In the genomic region with DNA sequence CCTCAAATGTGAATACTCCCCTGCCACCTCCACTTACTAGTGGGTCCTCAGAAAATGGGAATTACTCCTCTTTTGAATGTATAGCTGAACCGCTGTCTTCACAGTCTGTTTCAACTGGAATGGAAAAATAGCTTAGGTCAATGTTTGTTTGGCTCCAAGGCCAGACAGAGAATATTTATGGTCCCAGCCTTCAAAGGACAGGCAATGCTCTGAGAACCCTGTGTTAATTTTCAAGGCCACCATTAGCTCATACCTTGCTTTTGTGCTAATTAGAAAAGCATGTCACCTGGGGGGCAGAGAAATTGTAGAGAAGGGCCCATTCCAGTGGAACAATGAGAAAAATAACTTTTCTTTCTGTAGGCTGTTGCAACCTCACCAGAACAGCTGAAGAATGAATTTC, we compare ENCODE assay signal across 26 cellular contexts. TPM values are rescaled to one million over a fixed set of nuclear protein-coding genes. Genes with fewer than 3 reads are reported as not detected.
DNase-seq lines count a peak whose midpoint lies in the region; ATAC-seq, FAIRE-seq and TF ChIP-seq lines count a peak whose summit lies in the region.
"Had no signal": no experiment of that assay in that cellular context is flagged by ENCODE, and none has a peak within 500 bp of the region (broad histone marks: within the 10 kb centered on the region; RNA-seq: fewer than 3 reads in every experiment).

No MANE protein-coding gene starts in this region.

- TF ChIP-seq POLR2A in HepG2 (IDR thresholded peaks at IDR 0.05; ENCODE audit: insufficient read depth in 1 of 2, low read depth in 2 of 2, low read length in 2 of 2) (no peak), right lobe of liver (IDR thresholded peaks at IDR 0.05) (no peak), uterus (IDR thresholded peaks at IDR 0.05) (no peak)

- H4K20me1 ChIP-seq in HepG2 (ENCODE audit: insufficient read depth, low read length), result no peaks in the 10 kb centered on the region
- no peaks in the 10 kb centered on the region for H4K20me1 ChIP-seq in PC-9 (ENCODE audit: insufficient read depth)
- H4K20me1 ChIP-seq: BLaER1 had no signal

- 0 out of 2 replicates have a peak overlapping the region, but pooled peaks have one; percentile 29 for H3K9ac ChIP-seq in HepG2 (ENCODE audit: insufficient read depth, low read depth, low read length)
- H3K9ac ChIP-seq: BLaER1, GM23248 had no signal

- ATAC-seq in HepG2 (peak; percentile 6; the same call in 1 of the 3 replicates), right lobe of liver (no peak)
- ATAC-seq: CD8-positive, alpha-beta T cell; GM12878; HCT116 had no signal

- POLR2A ChIA-PET in HepG2 (lab: Yijun Ruan, JAX) (interaction anchor here (0.9 to 1.2 kb wide), 3 partner anchors 12 to 115 kb away, joined by 3 to 5 read pairs (median 3); no protein-coding TSS in a partner anchor), PC-9 (lab: Charles Lee; ENCODE audit: unreplicated experiment) (interaction anchor here (0.7 kb wide), 1 partner anchor 13 kb away, joined by 5 read pairs; no protein-coding TSS in a partner anchor)

- peak; percentile 75 for DNase-seq in HepG2 (ENCODE audit: low spot score)
- no peak for DNase-seq in right lobe of liver
- DNase-seq in dorsolateral prefrontal cortex, result no peak
- no peak for DNase-seq in substantia nigra (lab: John Stamatoyannopoulos, UW)
- no peak for DNase-seq in PC-9
- no peak for DNase-seq in HPDE6-E6E7 (ENCODE audit: extremely low spot score)
- no peak for DNase-seq in uterus
- DNase-seq: CD4-positive, CD25-positive, alpha-beta regulatory T cell; CD8-positive, alpha-beta T cell; DMS 273 treated with DMSO at 0.1 percent for 48 hours; DMS79; EL; GDM1; GM23248; H9 had no signal

- H3K27me3 ChIP-seq in HepG2 (ENCODE audit: control insufficient read depth in 1 of 2, insufficient read depth in 2 of 2, low read length in 2 of 2) (no peaks in the 10 kb centered on the region; a peak in 1 of 5 replicates), right lobe of liver (no peaks in the 10 kb centered on the region), dorsolateral prefrontal cortex (peaks cover 0 to 60% (median 8%) of the 10 kb centered on the region in 45 donors), PC-9 (ENCODE audit: insufficient read depth, low read depth) (no peaks in the 10 kb centered on the region), uterus (no peaks in the 10 kb centered on the region)
- H3K27me3 ChIP-seq: BLaER1 had no signal

- H2AFZ ChIP-seq in HepG2 (ENCODE audit: low read length), result no peak overlapping the region
- H2AFZ ChIP-seq in PC-9, result no peak overlapping the region
- H2AFZ ChIP-seq: GM23248 had no signal

- intact Hi-C loops in HepG2 (cut with micrococcal nuclease; ENCODE audit: unreplicated experiment) (no loop called here), right lobe of liver (cut with DNase I) (loop anchor here in 1 of 2 donors (10.0 kb wide), 1 partner anchor 114 kb away; no protein-coding TSS in a partner anchor), dorsolateral prefrontal cortex (cut with DNase I) (no loop called here), PC-9 (cut with micrococcal nuclease; ENCODE audit: unreplicated experiment) (no loop called here), uterus (cut with DNase I; ENCODE audit: low total_unique reads) (loop anchor here (10.0 kb wide), 1 partner anchor 114 kb away; no protein-coding TSS in a partner anchor)

- H3K36me3 ChIP-seq in HepG2 (replicated peaks in 1 of 2; ENCODE audit: control insufficient read depth in 1 of 2, insufficient read depth in 2 of 2, low read length in 2 of 2) (no peaks in the 10 kb centered on the region), right lobe of liver (no peaks in the 10 kb centered on the region), PC-9 (ENCODE audit: low read depth) (no peaks in the 10 kb centered on the region), uterus (no peaks in the 10 kb centered on the region)
- H3K36me3 ChIP-seq: BLaER1 had no signal

- TF ChIP-seq EP300 in HepG2 (IDR thresholded peaks at IDR 0.05; ENCODE audit: low read depth in 2 of 2, low read length in 2 of 2) (peak in 1 of 2 experiments; percentile 50; a peak in 1 of 4 replicates), HepG2 (CRISPR knock-in tag; IDR thresholded peaks at IDR 0.05; ENCODE audit: borderline replicate concordance) (peak; percentile 47; the same call in 1 of the 2 replicates)

- BruUV-seq in HepG2 (replicated peaks; lab: Mats Ljungman, UMichigan) (no TSS peak), PC-9 (replicated peaks; lab: Mats Ljungman, UMichigan) (no TSS peak)

- H3K79me2 ChIP-seq in HepG2 (ENCODE audit: insufficient read depth, low read length) (peaks cover 4% of the 10 kb centered on the region), PC-9 (ENCODE audit: low read depth) (peaks cover 11% of the 10 kb centered on the region)

- H3K9me3 ChIP-seq in HepG2 (ENCODE audit: low read length), result no peaks in the 10 kb centered on the region
- H3K9me3 ChIP-seq in right lobe of liver, result no peaks in the 10 kb centered on the region
- no peaks in the 10 kb centered on the region for H3K9me3 ChIP-seq in PC-9 (ENCODE audit: insufficient read depth, low read depth)
- H3K9me3 ChIP-seq in uterus, result no peaks in the 10 kb centered on the region

- in situ Hi-C loops in HepG2 (cut with HindIII; ENCODE audit: extremely low pct_ligation_motif_present, low pct_unique_long_range_greater_than_20kb), result loop anchor here (5.0 to 25.0 kb wide), 2 partner anchors 116 to 471 kb away; a partner anchor contains a TSS

- 10% methylated on average over 1 of the region's 1 CpG for WGBS in HepG2 (ENCODE audit: low lambda C conversion rate)
- 40% methylated on average over 1 of the region's 1 CpG for WGBS in right lobe of liver (ENCODE audit: insufficient coverage, low coverage, low lambda C conversion rate, missing lambda C conversion rate)

- peak; percentile 60 for FAIRE-seq in HepG2 (lab: Jason Lieb, UNC)
- FAIRE-seq: A204.1, D721Med, GM12878, GM19239, H1 had no signal

- no peak for TF ChIP-seq RAD21 in HepG2 (CRISPR knock-in tag; IDR thresholded peaks at IDR 0.05)

- peaks cover 38% of the 10 kb centered on the region for H3K4me1 ChIP-seq in HepG2 (ENCODE audit: insufficient read depth, low read length)
- H3K4me1 ChIP-seq in right lobe of liver, result no peaks in the 10 kb centered on the region
- H3K4me1 ChIP-seq in PC-9 (replicated peaks; ENCODE audit: insufficient read depth), result peaks cover 8% of the 10 kb centered on the region; the same call in 1 of the 2 replicates
- H3K4me1 ChIP-seq in uterus, result no peaks in the 10 kb centered on the region
- H3K4me1 ChIP-seq: BLaER1 had no signal

- H3K27ac ChIP-seq in HepG2 (ENCODE audit: extremely low read length, insufficient read depth, low read length) (peak overlapping the region; percentile 67), right lobe of liver (no peak overlapping the region), dorsolateral prefrontal cortex (peak overlapping the region in 58 of 59 donors; percentile 2 to 100 (median 98)), substantia nigra (ENCODE audit: low read depth, low read length, poor library complexity, severe bottlenecking) (peak overlapping the region; percentile 99), PC-9 (no peak overlapping the region), uterus (no peak overlapping the region)
- H3K27ac ChIP-seq: 22Rv1, BLaER1, C4-2B, GM23248 had no signal

- H3K4me2 ChIP-seq in HepG2 (ENCODE audit: low read depth, low read length), result peak overlapping the region; percentile 37
- no peak overlapping the region for H3K4me2 ChIP-seq in PC-9
- H3K4me2 ChIP-seq: BLaER1 had no signal

- CTCF ChIA-PET in HepG2 (lab: Yijun Ruan, JAX; ENCODE audit: low intra/inter-chr PET ratio, low total read pairs) (interaction anchor here (1.0 kb wide), 1 partner anchor 127 kb away, joined by 3 read pairs; no protein-coding TSS in a partner anchor), PC-9 (lab: Charles Lee) (no interaction called here)

- peaks cover 14% of the 10 kb centered on the region; the same call in 1 of the 2 replicates for H3F3A ChIP-seq in PC-9 (ENCODE audit: insufficient read depth, low read depth)

- TF ChIP-seq CTCF in HepG2 (CRISPR knock-in tag; IDR thresholded peaks at IDR 0.05) (no peak), right lobe of liver (IDR thresholded peaks at IDR 0.05) (no peak), dorsolateral prefrontal cortex (IDR thresholded peaks at IDR 0.05 in 54 of 56, conservative IDR thresholded peaks at IDR 0.05 in 2 of 56; ENCODE audit: low read depth in 1 of 56, partially characterized antibody in 56 of 56) (no peak), PC-9 (conservative IDR thresholded peaks at IDR 0.05) (no peak), uterus (IDR thresholded peaks at IDR 0.05) (no peak)

- no peak overlapping the region for H3K4me3 ChIP-seq in HepG2 (replicated peaks in 1 of 3; ENCODE audit: insufficient read depth in 1 of 3, low read depth in 2 of 3, low read length in 3 of 3)
- H3K4me3 ChIP-seq in right lobe of liver, result no peak overlapping the region
- H3K4me3 ChIP-seq in dorsolateral prefrontal cortex, result no peak overlapping the region
- no peak overlapping the region for H3K4me3 ChIP-seq in PC-9
- H3K4me3 ChIP-seq in uterus, result no peak overlapping the region
- H3K4me3 ChIP-seq: BLaER1, GM12878, GM23248 had no signal

- H3K9me2 ChIP-seq in PC-9 (ENCODE audit: insufficient read depth), result no peaks in the 10 kb centered on the region

RNA-seq across cellular contexts. Expression of a gene that starts 4.6 kb away (rescaled TPM):
- total RNA-seq in HepG2 (2016; rRNA removed; fragmentation: Illumina TruSeq; extraction: Trizol) (469 and 687 TPM in 2 replicates), right lobe of liver (100 to 1,000 TPM; 148 to 252 (median 183) TPM), dorsolateral prefrontal cortex (100 to 1,000 TPM; 141 to 473 (median 331) TPM), PC-9 (2021) (385 and 417 TPM in 2 replicates), uterus (100 to 1,000 TPM; 258 to 722 (median 535) TPM)
- 65.6 and 69.7 TPM in 2 replicates for total RNA-seq in HepG2 (2016; cell fraction: cytosol; rRNA removed; fragmentation: Illumina TruSeq; extraction: Trizol; ENCODE audit: low read depth)
- total RNA-seq in HepG2 (2016; cell fraction: insoluble cytoplasmic fraction; rRNA removed; fragmentation: Illumina TruSeq; extraction: Trizol), result 454 and 705 TPM in 2 replicates
- 155 and 156 TPM in 2 replicates for total RNA-seq in HepG2 (2016; cell fraction: membrane; rRNA removed; fragmentation: Illumina TruSeq; extraction: Trizol)
- 190 and 205 TPM in 2 replicates for total RNA-seq in HepG2 (2016; cell fraction: nucleus; rRNA removed; fragmentation: Illumina TruSeq; extraction: Trizol)
- 312 and 358 TPM in 2 replicates for polyA plus RNA-seq in HepG2 (2011; rRNA removed)
- polyA plus RNA-seq in HepG2 (2011; cell fraction: cytosol; rRNA removed), result 252 and 394 TPM in 2 replicates
- polyA plus RNA-seq in HepG2 (2011; cell fraction: nucleus; rRNA removed), result 161 and 228 TPM in 2 replicates
- polyA plus RNA-seq in HepG2 (2012), result 304 and 421 TPM in 2 replicates
- 36.8 and 38.0 TPM in 2 replicates for polyA plus RNA-seq in HepG2 (2016; cell fraction: cytosol; fragmentation: Illumina TruSeq; extraction: Trizol; ENCODE audit: low read depth)
- 558 and 637 TPM in 2 replicates for polyA plus RNA-seq in HepG2 (2016; cell fraction: insoluble cytoplasmic fraction; fragmentation: Illumina TruSeq; extraction: Trizol; ENCODE audit: low read depth)
- 89.0 and 96.0 TPM in 2 replicates for polyA plus RNA-seq in HepG2 (2016; cell fraction: membrane; fragmentation: Illumina TruSeq; extraction: Trizol; ENCODE audit: low read depth)
- polyA plus RNA-seq in HepG2 (2016; cell fraction: nucleus; fragmentation: Illumina TruSeq; extraction: Trizol; ENCODE audit: insufficient read depth, low read depth), result 444 and 460 TPM in 2 replicates
- 93.9 and 199 TPM in 2 replicates for polyA minus RNA-seq in HepG2 (2011; rRNA and poly(A)+ RNA removed; ENCODE audit: low replicate concordance)
- 113 and 127 TPM in 2 replicates for polyA minus RNA-seq in HepG2 (2011; cell fraction: cytosol; rRNA and poly(A)+ RNA removed)
- 114 and 158 TPM in 2 replicates for polyA minus RNA-seq in HepG2 (2011; cell fraction: nucleus; rRNA and poly(A)+ RNA removed)

RNA-seq across cellular contexts. Expression of a gene that starts 19.6 kb away (rescaled TPM):
- total RNA-seq in HepG2 (2016; rRNA removed; fragmentation: Illumina TruSeq; extraction: Trizol), result not detected in 2 replicates
- not detected in 2 replicates for total RNA-seq in HepG2 (2016; cell fraction: cytosol; rRNA removed; fragmentation: Illumina TruSeq; extraction: Trizol; ENCODE audit: low read depth)
- total RNA-seq in HepG2 (2016; cell fraction: insoluble cytoplasmic fraction; rRNA removed; fragmentation: Illumina TruSeq; extraction: Trizol), result not detected in 2 replicates
- not detected in 2 replicates for total RNA-seq in HepG2 (2016; cell fraction: membrane; rRNA removed; fragmentation: Illumina TruSeq; extraction: Trizol)
- not detected in 2 replicates for total RNA-seq in HepG2 (2016; cell fraction: nucleus; rRNA removed; fragmentation: Illumina TruSeq; extraction: Trizol)
- polyA plus RNA-seq in HepG2 (2011; rRNA removed), result 0.13 and 0.16 TPM in 2 replicates
- polyA plus RNA-seq in HepG2 (2011; cell fraction: cytosol; rRNA removed), result not detected in 2 replicates
- polyA plus RNA-seq in HepG2 (2011; cell fraction: nucleus; rRNA removed), result 0.23 TPM in 1 of 2 replicates, not detected in the other
- 0.65 TPM in 1 of 2 replicates, not detected in the other for polyA plus RNA-seq in HepG2 (2012)
- not detected in 2 replicates for polyA plus RNA-seq in HepG2 (2016; cell fraction: cytosol; fragmentation: Illumina TruSeq; extraction: Trizol; ENCODE audit: low read depth)
- not detected in 2 replicates for polyA plus RNA-seq in HepG2 (2016; cell fraction: insoluble cytoplasmic fraction; fragmentation: Illumina TruSeq; extraction: Trizol; ENCODE audit: low read depth)
- not detected in 2 replicates for polyA plus RNA-seq in HepG2 (2016; cell fraction: membrane; fragmentation: Illumina TruSeq; extraction: Trizol; ENCODE audit: low read depth)
- not detected in 2 replicates for polyA plus RNA-seq in HepG2 (2016; cell fraction: nucleus; fragmentation: Illumina TruSeq; extraction: Trizol; ENCODE audit: insufficient read depth, low read depth)
- polyA minus RNA-seq in HepG2 (2011; rRNA and poly(A)+ RNA removed; ENCODE audit: low replicate concordance), result not detected in 2 replicates
- not detected in 2 replicates for polyA minus RNA-seq in HepG2 (2011; cell fraction: cytosol; rRNA and poly(A)+ RNA removed)
- polyA minus RNA-seq in HepG2 (2011; cell fraction: nucleus; rRNA and poly(A)+ RNA removed), result not detected in 2 replicates
- under 1 TPM in 1 of 6 experiments, not detected in 5; 0.37 TPM for total RNA-seq in right lobe of liver
- 1 to 10 TPM in 27 of 120 experiments, under 1 TPM in 31, not detected in 62; 0.57 to 2.3 (median 0.98) TPM for total RNA-seq in dorsolateral prefrontal cortex
- total RNA-seq in PC-9 (2021), result not detected in 2 replicates
- under 1 TPM in 1 of 4 donors, not detected in 3; 0.85 TPM for total RNA-seq in uterus
- total RNA-seq: B cell; CD4-positive, CD25-positive, alpha-beta regulatory T cell; CD8-positive, alpha-beta T cell; GM12878; GM23248; H1 had no signal
- polyA plus RNA-seq: AG04450 had no signal

Comparison
In these comparisons a context has a peak if more than half of its experiments do, and no peak if none do; other contexts are left out.
1. H3K27ac ChIP-seq: peak in HepG2 (single experiment), dorsolateral prefrontal cortex (58 of 59) and substantia nigra (single experiment); none in right lobe of liver (0 of 3), PC-9 (single experiment) and uterus (0 of 2).